ENCODE assay signal across 8 cellular contexts in genomic region chr15:58445861-58446260, GRCh38. TPM values are rescaled to one million over a fixed set of nuclear protein-coding genes. Genes with fewer than 3 reads are reported as not detected.
"Had no signal": no experiment of that assay in that cellular context is flagged by ENCODE, and none has a peak within 500 bp of the region (broad histone marks: within the 10 kb centered on the region; RNA-seq: fewer than 3 reads in every experiment).

No MANE protein-coding gene starts in this region.

- H3K9me3 ChIP-seq: HAP-1 had no signal

- H3K4me3 ChIP-seq: GM23248, HAP-1 had no signal

- DNase-seq: GM23248, GOT3, H7, HFFc6, KG1 had no signal

- H3K36me3 ChIP-seq: HAP-1 had no signal

- ATAC-seq: HCT116 had no signal

- H3K27ac ChIP-seq: HL-60 had no signal

- H3K9ac ChIP-seq: GM23248 had no signal

- H3K4me1 ChIP-seq: HAP-1 had no signal

RNA-seq across cellular contexts. Expression of gene LIPC, which starts 14.1 kb away (rescaled TPM):
- total RNA-seq: H7, HFFc6 had no signal
